19 cellular contexts compared by ENCODE assay signal in the genomic region with DNA sequence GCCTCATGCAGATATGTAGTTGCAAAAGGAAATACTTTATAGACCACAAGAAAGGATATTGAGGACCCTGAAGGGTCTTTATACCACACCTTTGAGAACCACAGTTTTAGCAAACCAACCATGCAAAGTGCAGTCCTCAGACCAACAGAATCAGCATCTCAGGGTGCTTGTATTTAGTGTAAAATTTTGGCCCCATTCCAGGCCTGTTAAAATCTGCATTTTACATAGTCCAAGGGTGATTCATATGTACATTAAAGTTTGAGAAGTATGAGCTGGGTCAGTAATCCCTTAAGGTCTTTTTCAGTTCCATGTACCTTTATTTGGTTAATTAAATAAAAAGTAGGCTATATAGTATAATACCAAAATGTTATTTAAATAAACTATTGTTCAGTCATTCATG.
A peak's percentile ranks its signal among the peaks of the same experiment; 100 is the strongest.
DNase-seq lines count a peak whose midpoint lies in the region; ATAC-seq and TF ChIP-seq lines count a peak whose summit lies in the region.
"Had no signal": no experiment of that assay in that cellular context is flagged by ENCODE, and none has a peak within 500 bp of the region (broad histone marks: within the 10 kb centered on the region; RNA-seq: fewer than 3 reads in every experiment).

No MANE protein-coding gene starts in this region.

- intact Hi-C loops in right cardiac atrium (cut with DNase I): no loop called here

- CTCF ChIA-PET in AG04450 (lab: Charles Lee): no interaction called here

- no peak overlapping the region for H3K9ac ChIP-seq in SK-N-MC (ENCODE audit: insufficient read length)

- H3K27me3 ChIP-seq in AG04450 (ENCODE audit: control insufficient read depth, insufficient read depth, low read length) (no peaks in the 10 kb centered on the region), right cardiac atrium (ENCODE audit: control insufficient read depth, insufficient read depth) (no peaks in the 10 kb centered on the region)
- H3K27me3 ChIP-seq: uterus had no signal

- no peak for TF ChIP-seq CTCF in AG04450 (IDR thresholded peaks at IDR 0.05; ENCODE audit: low read depth, low read length)

- peaks cover 1% of the 10 kb centered on the region for H3K4me1 ChIP-seq in right cardiac atrium (ENCODE audit: control insufficient read depth, insufficient read depth, low read length)
- H3K4me1 ChIP-seq: Caco-2, uterus had no signal

- H3K27ac ChIP-seq in AG04450 (ENCODE audit: low read depth, low read length) (no peak overlapping the region), SK-N-MC (no peak overlapping the region), right cardiac atrium (ENCODE audit: low read length) (no peak overlapping the region)
- H3K27ac ChIP-seq: uterus had no signal

- H3K9me3 ChIP-seq in AG04450 (ENCODE audit: control insufficient read depth, insufficient read depth, low read length) (no peaks in the 10 kb centered on the region), SK-N-MC (ENCODE audit: low read depth, low read length) (no peaks in the 10 kb centered on the region), right cardiac atrium (ENCODE audit: control insufficient read depth, low read length) (no peaks in the 10 kb centered on the region)
- H3K9me3 ChIP-seq: Caco-2, uterus had no signal

- peaks cover 4% of the 10 kb centered on the region; the same call in 1 of the 2 replicates for H3K36me3 ChIP-seq in SK-N-MC (ENCODE audit: insufficient read depth, low read length)
- H3K36me3 ChIP-seq: uterus had no signal

- DNase-seq in AG04450 (ENCODE audit: low read depth, low spot score): peak; percentile 15
- DNase-seq in HCEC 1CT: peak; percentile 49
- peak; percentile 8 for DNase-seq in SK-N-MC (ENCODE audit: low read depth, low spot score)
- DNase-seq in fibroblast of peridontal ligament (ENCODE audit: extremely low read depth): peak; percentile 18
- no peak for DNase-seq in right cardiac atrium
- no peak for DNase-seq in kidney glomerular epithelial cell (lab: John Stamatoyannopoulos, UW)
- no peak for DNase-seq in NCI-H2081 (lab: John Stamatoyannopoulos, UW)
- no peak for DNase-seq in mucosa of gallbladder (ENCODE audit: low spot score)
- DNase-seq: activated CD8-positive, alpha-beta memory T cell treated with anti-CD3 and anti-CD28 coated beads for 24 hours; Caco-2; cerebellar nuclear complex; effector memory CD8-positive, alpha-beta T cell; hypothalamus; mesenchymal stem cell; NCI-H1930; SHP77 treated with DMSO at 0.1 percent for 48 hours; substantia nigra; uterus had no signal

- POLR2A ChIA-PET in AG04450 (lab: Yijun Ruan, JAX): interaction anchor here (0.6 kb wide), 1 partner anchor 103 kb away, joined by 5 read pairs; no protein-coding TSS in a partner anchor

- ATAC-seq in right cardiac atrium: no peak
- ATAC-seq: effector memory CD8-positive, alpha-beta T cell; natural killer cell treated with Interleukin-12 subunit alpha and Interleukin-12 subunit beta and Interleukin-15 and Interleukin-18, amount 100 ng/mL, for 72 hours had no signal

- no peak overlapping the region for H3K4me3 ChIP-seq in AG04450 (ENCODE audit: low read depth, low read length)
- H3K4me3 ChIP-seq in SK-N-MC: no peak overlapping the region
- H3K4me3 ChIP-seq in right cardiac atrium (ENCODE audit: low read length): no peak overlapping the region
- H3K4me3 ChIP-seq: uterus had no signal

Comparison
In these comparisons a context has a peak if more than half of its experiments do, and no peak if none do; other contexts are left out.
1. DNase-seq: peak in AG04450 (single experiment), HCEC 1CT (single experiment), SK-N-MC (single experiment) and fibroblast of peridontal ligament (single experiment); none in right cardiac atrium (0 of 3), kidney glomerular epithelial cell (single experiment), NCI-H2081 (0 of 2) and mucosa of gallbladder (single experiment).